20 cellular contexts compared by ENCODE assay signal in genomic region chr12:13798162-13798561, GRCh38.
DNase-seq lines count a peak whose midpoint lies in the region; ATAC-seq and TF ChIP-seq lines count a peak whose summit lies in the region.
"Had no signal": no experiment of that assay in that cellular context is flagged by ENCODE, and none has a peak within 500 bp of the region (broad histone marks: within the 10 kb centered on the region; RNA-seq: fewer than 3 reads in every experiment).

No MANE protein-coding gene starts in this region.

- H3K9me3 Mint-ChIP-seq in progenitor cell of endocrine pancreas (ENCODE audit: low read depth): peaks cover 4% of the 10 kb centered on the region
- H3K9me3 Mint-ChIP-seq: CD4-positive, alpha-beta T cell had no signal

- H3K27me3 Mint-ChIP-seq in progenitor cell of endocrine pancreas: no peaks in the 10 kb centered on the region

- no peaks in the 10 kb centered on the region for H3K36me3 Mint-ChIP-seq in progenitor cell of endocrine pancreas (ENCODE audit: insufficient read depth)
- H3K36me3 Mint-ChIP-seq: CD14-positive monocyte; CD8-positive, alpha-beta memory T cell had no signal

- H3K4me1 Mint-ChIP-seq in progenitor cell of endocrine pancreas (ENCODE audit: low read depth): no peaks in the 10 kb centered on the region
- H3K4me1 Mint-ChIP-seq: CD14-positive monocyte; CD8-positive, alpha-beta memory T cell had no signal

- H3K4me3 Mint-ChIP-seq in progenitor cell of endocrine pancreas (ENCODE audit: low read depth): no peak overlapping the region
- H3K4me3 Mint-ChIP-seq: CD14-positive monocyte; CD4-positive, alpha-beta T cell; CD8-positive, alpha-beta memory T cell had no signal

- no peak overlapping the region for H3K27ac Mint-ChIP-seq in progenitor cell of endocrine pancreas
- H3K27ac Mint-ChIP-seq: CD14-positive monocyte; CD4-positive, alpha-beta T cell; CD8-positive, alpha-beta memory T cell had no signal

- peak; percentile 19 for DNase-seq in ACHN
- peak; percentile 1 for DNase-seq in NCI-H69 (lab: John Stamatoyannopoulos, UW)
- no peak for DNase-seq in epithelial cell of proximal tubule (ENCODE audit: low read depth)
- DNase-seq in progenitor cell of endocrine pancreas (ENCODE audit: low spot score, unreplicated experiment): no peak
- DNase-seq in amygdala (lab: John Stamatoyannopoulos, UW): no peak
- DNase-seq in ecto neural progenitor cell (ENCODE audit: low spot score): no peak
- DNase-seq in NCI-H1930 (lab: John Stamatoyannopoulos, UW): no peak
- DNase-seq: AML-193; BE2C; CD4-positive, alpha-beta T cell; CD8-positive, alpha-beta memory T cell; DMS 273 treated with DMSO at 0.1 percent for 48 hours; EL; GDM1; H7; HCEC 1CT had no signal

- in situ Hi-C loops in ACHN (cut with HindIII; ENCODE audit: low pct_ligation_motif_present, low pct_unique_long_range_greater_than_20kb, low sequenced_read_pairs): no loop called here

- H3K4me3 ChIP-seq in epithelial cell of proximal tubule (ENCODE audit: low read depth, low read length): no peak overlapping the region
- H3K4me3 ChIP-seq: BLaER1 treated with 17β-estradiol and CSF1 and Interleukin-3, amounts not matched to agents 10 nM and 100 nM; GM12878 had no signal

- TF ChIP-seq CTCF in epithelial cell of proximal tubule (conservative IDR thresholded peaks at IDR 0.05; ENCODE audit: low read depth, low read length) (peak; percentile 10), progenitor cell of endocrine pancreas (IDR thresholded peaks at IDR 0.05; ENCODE audit: unreplicated experiment) (peak; percentile 11)

- ATAC-seq in GM18519 (IDR thresholded peaks at IDR 0.05; ENCODE audit: low FRiP score, unreplicated experiment): no peak
- ATAC-seq: GM12878 had no signal

Comparison
In these comparisons a context has a peak if more than half of its experiments do, and no peak if none do; other contexts are left out.
1. DNase-seq: peak in ACHN (single experiment) and NCI-H69 (single experiment); none in epithelial cell of proximal tubule (single experiment), progenitor cell of endocrine pancreas (single experiment), amygdala (0 of 56), ecto neural progenitor cell (single experiment) and NCI-H1930 (0 of 2).